Comparison of ENCODE assay signal across 11 cellular contexts in the genomic region with DNA sequence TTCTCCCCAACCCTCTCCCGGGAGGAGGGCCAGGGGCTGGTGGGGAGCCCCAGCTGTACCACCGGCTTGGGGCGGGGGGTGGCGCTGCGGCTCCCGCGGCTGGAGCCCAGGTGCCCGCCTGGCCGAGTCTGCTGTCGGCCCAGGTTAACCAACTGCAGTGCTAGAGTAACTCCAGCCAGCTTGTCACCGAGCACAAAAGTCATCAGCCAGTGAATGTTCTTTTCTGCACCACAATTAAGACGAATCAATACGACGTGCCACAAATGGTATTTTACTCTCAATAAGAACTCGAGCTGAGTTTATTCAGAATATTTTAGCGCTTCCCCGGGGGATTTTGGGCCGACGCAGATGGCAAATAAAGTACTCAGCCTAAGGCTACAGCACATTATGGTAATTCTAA.
DNase-seq lines count a peak whose midpoint lies in the region; ATAC-seq, FAIRE-seq and TF ChIP-seq lines count a peak whose summit lies in the region.
"Had no signal": no experiment of that assay in that cellular context is flagged by ENCODE, and none has a peak within 500 bp of the region (broad histone marks: within the 10 kb centered on the region; RNA-seq: fewer than 3 reads in every experiment).

No MANE protein-coding gene starts in this region.

- no peak for TF ChIP-seq POLR2A in H1 (IDR thresholded peaks at IDR 0.05; ENCODE audit: control extremely low read depth in 1 of 2, low read depth in 2 of 2, low read length in 2 of 2)

- H3K79me2 ChIP-seq in H1 (ENCODE audit: control insufficient read depth in 1 of 2, insufficient read depth in 2 of 2, low read length in 2 of 2): peaks cover 0 to 17% of the 10 kb centered on the region in 2 experiments; a peak in 2 of 4 replicates

- no peak overlapping the region for H4K8ac ChIP-seq in H1 (ENCODE audit: extremely low read depth, insufficient read depth, low read length)

- peak overlapping the region; percentile 23 to 44; a peak in 2 of 4 replicates for H3K4me2 ChIP-seq in H1 (ENCODE audit: insufficient read depth in 1 of 2, low read depth in 2 of 2, low read length in 2 of 2)
- H3K4me2 ChIP-seq: BLaER1 treated with 17β-estradiol and CSF1 and Interleukin-3, amounts not matched to agents 10 nM and 100 nM had no signal

- H4K20me1 ChIP-seq in H1 (replicated peaks in 1 of 2; ENCODE audit: control insufficient read depth in 1 of 2, insufficient read depth in 2 of 2, low read length in 2 of 2): no peaks in the 10 kb centered on the region

- H3K23ac ChIP-seq in H1 (ENCODE audit: insufficient read length): no peak overlapping the region

- no peak overlapping the region for H3K27ac ChIP-seq in H1 (ENCODE audit: low read depth, low read length)
- H3K27ac ChIP-seq: BLaER1 treated with 17β-estradiol and CSF1 and Interleukin-3, amounts not matched to agents 10 nM and 100 nM; body of pancreas had no signal

- H2BK120ac ChIP-seq in H1 (replicated peaks; ENCODE audit: low read depth, low read length): no peak overlapping the region

- no peak overlapping the region for H2BK15ac ChIP-seq in H1 (ENCODE audit: low read length)

- H3K4me1 ChIP-seq in H1 (replicated peaks in 1 of 4; ENCODE audit: control insufficient read depth in 3 of 4, insufficient read depth in 4 of 4, low read length in 3 of 4): peaks cover 5 to 21% (median 13%) of the 10 kb centered on the region in 4 experiments

- no peaks in the 10 kb centered on the region for H3K36me3 ChIP-seq in H1 (ENCODE audit: control insufficient read depth in 2 of 4, insufficient read depth in 4 of 4, low read length in 3 of 4)

- no peak overlapping the region for H3K56ac ChIP-seq in H1 (replicated peaks; ENCODE audit: insufficient read length, low read depth, low read length)

- H3K4ac ChIP-seq in H1 (replicated peaks; ENCODE audit: insufficient read length, low read depth, low read length): no peak overlapping the region

- H2BK5ac ChIP-seq in H1 (ENCODE audit: low read depth, low read length): no peak overlapping the region

- 28% methylated on average over 19 of the region's 19 CpGs; no CpG with 5 or more reads in 1 of the 2 experiments for WGBS in H1 (ENCODE audit: extremely low coverage in 1 of 2, insufficient coverage in 1 of 2, insufficient read length in 1 of 2, insufficient replicate concordance in 2 of 2, low coverage in 1 of 2, low lambda C conversion rate in 2 of 2, missing lambda C conversion rate in 1 of 2), 2 experiments

- H4K91ac ChIP-seq in H1 (replicated peaks; ENCODE audit: insufficient read length, low read length): peak overlapping the region; percentile 39

- FAIRE-seq in H1 (lab: Jason Lieb, UNC): peak; percentile 7

- no peaks in the 10 kb centered on the region for H3K23me2 ChIP-seq in H1 (ENCODE audit: low read depth, low read length)

- no peaks in the 10 kb centered on the region for H3K9me3 ChIP-seq in H1 (ENCODE audit: insufficient read depth in 2 of 2, low read depth in 1 of 2, low read length in 1 of 2)
- H3K9me3 ChIP-seq: BLaER1 treated with 17β-estradiol and CSF1 and Interleukin-3, amounts not matched to agents 10 nM and 100 nM; body of pancreas had no signal

- no peak overlapping the region for H2AFZ ChIP-seq in H1 (ENCODE audit: low read length)

- H3K79me1 ChIP-seq in H1 (ENCODE audit: low read depth, low read length): no peaks in the 10 kb centered on the region; the same call in none of the 2 replicates

- no peak overlapping the region for H3K9ac ChIP-seq in H1 (replicated peaks in 1 of 4; ENCODE audit: extremely low read depth in 1 of 4, low read depth in 3 of 4, low read length in 3 of 4)
- H3K9ac ChIP-seq: BLaER1 treated with 17β-estradiol and CSF1 and Interleukin-3, amounts not matched to agents 10 nM and 100 nM had no signal

- no peak overlapping the region; the same call in 1 of the 2 replicates for H3K18ac ChIP-seq in H1 (ENCODE audit: extremely low read depth, low read length)

- no peak overlapping the region for H3K14ac ChIP-seq in H1 (ENCODE audit: insufficient read length)

- no peak overlapping the region for H2BK20ac ChIP-seq in H1 (ENCODE audit: low read length)

- no peak overlapping the region for H4K5ac ChIP-seq in H1 (ENCODE audit: insufficient read length, low read depth, low read length)

- 0 out of 3 replicates have a peak, but pooled peaks of 1 of the 2 experiments have one; percentile 26 for TF ChIP-seq EP300 in H1 (IDR thresholded peaks at IDR 0.05; ENCODE audit: borderline replicate concordance in 1 of 2, low read depth in 2 of 2, low read length in 2 of 2)

- ATAC-seq in HG03097 (IDR thresholded peaks at IDR 0.05; ENCODE audit: low FRiP score, unreplicated experiment): no peak
- ATAC-seq: body of pancreas had no signal

- peak; percentile 54 for DNase-seq in stimulated activated CD4-positive, alpha-beta T cell treated with anti-CD3 and anti-CD28 coated beads, Interleukin-1b, Interleukin-23, amount 100 ng/mL, for 48 hours
- DNase-seq in stimulated activated CD4-positive, alpha-beta T cell treated with anti-CD3 and anti-CD28 coated beads, Interleukin-12 subunit alpha, Interleukin-12 subunit beta, amount 100 ng/mL, for 4 hours: no peak
- peak; percentile 80 for DNase-seq in activated CD8-positive, alpha-beta memory T cell treated with anti-CD3 and anti-CD28 coated beads, Interleukin-2, amount 50 U/mL, for 48 hours
- DNase-seq in H1 (ENCODE audit: low read depth in 1 of 2, low spot score in 2 of 2): peak in 1 of 2 experiments; percentile 90
- DNase-seq in ureter (ENCODE audit: low spot score): no peak
- DNase-seq in epidermal melanocyte (ENCODE audit: insufficient read length, low spot score): no peak
- no peak for DNase-seq in DMS79 (lab: John Stamatoyannopoulos, UW)
- DNase-seq: body of pancreas, NCI-H748 treated with DMSO at 0.1 percent for 48 hours had no signal

- no peak overlapping the region for H2AK5ac ChIP-seq in H1 (ENCODE audit: low read depth, low read length)

- H2BK12ac ChIP-seq in H1 (ENCODE audit: low read depth, low read length): no peak overlapping the region

- no peak overlapping the region for H3K4me3 ChIP-seq in H1 (ENCODE audit: extremely low read depth in 1 of 4, insufficient read depth in 2 of 4, low read depth in 3 of 4, low read length in 4 of 4)
- H3K4me3 ChIP-seq: BLaER1 treated with 17β-estradiol and CSF1 and Interleukin-3, amounts not matched to agents 10 nM and 100 nM; body of pancreas had no signal

- POLR2A ChIA-PET in H1 (lab: Charles Lee; ENCODE audit: partially characterized antibody): interaction anchor here (1.4 to 2.6 kb wide), 2 partner anchors 78 to 84 kb away, joined by 3 to 6 read pairs; a partner anchor contains a TSS

- CTCF ChIA-PET in H1 (lab: Charles Lee; ENCODE audit: partially characterized antibody): interaction anchor here (0.7 to 4.3 kb wide), 25 partner anchors 10 to 583 kb away, joined by 3 to 34 read pairs (median 5); no protein-coding TSS in a partner anchor

- TF ChIP-seq RAD21 in H1 (IDR thresholded peaks at IDR 0.05 in 1 of 2, conservative IDR thresholded peaks at IDR 0.05 in 1 of 2; ENCODE audit: low read depth in 2 of 2, low read length in 2 of 2): peak; percentile 65 to 79

- no peaks in the 10 kb centered on the region for H3K27me3 ChIP-seq in H1 (replicated peaks in 1 of 4; ENCODE audit: control insufficient read depth in 3 of 4, extremely low read depth in 1 of 4, insufficient read depth in 3 of 4, low read length in 3 of 4)
- H3K27me3 ChIP-seq: BLaER1 treated with 17β-estradiol and CSF1 and Interleukin-3, amounts not matched to agents 10 nM and 100 nM; body of pancreas had no signal

- peak; percentile 75 to 79 (median 76) for TF ChIP-seq CTCF in H1 (IDR thresholded peaks at IDR 0.05; ENCODE audit: control extremely low read depth in 1 of 3, insufficient read depth in 1 of 3, low read depth in 1 of 3, low read length in 3 of 3)

TF ChIP-seq in H1, 55 proteins besides CTCF, POLR2A, EP300 and RAD21:
- TF ChIP-seq, protein P1, sequence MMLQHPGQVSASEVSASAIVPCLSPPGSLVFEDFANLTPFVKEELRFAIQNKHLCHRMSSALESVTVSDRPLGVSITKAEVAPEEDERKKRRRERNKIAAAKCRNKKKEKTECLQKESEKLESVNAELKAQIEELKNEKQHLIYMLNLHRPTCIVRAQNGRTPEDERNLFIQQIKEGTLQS (IDR thresholded peaks at IDR 0.05; ENCODE audit: insufficient read depth, low read depth, low read length): no peak
- TF ChIP-seq BCL11A (IDR thresholded peaks at IDR 0.05; ENCODE audit: low read depth in 2 of 2, low read length in 2 of 2) (no peak), GABPA (IDR thresholded peaks at IDR 0.05; ENCODE audit: borderline replicate concordance, insufficient read depth, low read length) (peak; percentile 42; the same call in 1 of the 2 replicates), SP1 (IDR thresholded peaks at IDR 0.05; ENCODE audit: low read depth, low read length) (no peak), SIRT6 (IDR thresholded peaks at IDR 0.05; ENCODE audit: low read length) (no peak), CEBPB (IDR thresholded peaks at IDR 0.05; ENCODE audit: low read depth, low read length) (no peak), NRF1 (IDR thresholded peaks at IDR 0.05; ENCODE audit: low read depth, low read length) (no peak), JUND (IDR thresholded peaks at IDR 0.05; ENCODE audit: low read length) (no peak), ASH2L (IDR thresholded peaks at IDR 0.05; ENCODE audit: low read length) (peak; percentile 34), MAFK (IDR thresholded peaks at IDR 0.05; ENCODE audit: low read depth, low read length) (no peak), TAF1 (IDR thresholded peaks at IDR 0.05; ENCODE audit: low read depth, low read length) (no peak), TBP (IDR thresholded peaks at IDR 0.05; ENCODE audit: low read depth, low read length) (no peak), RBBP5 (IDR thresholded peaks at IDR 0.05; ENCODE audit: borderline replicate concordance, low read depth, low read length) (no peak)
- TF ChIP-seq, protein P2, sequence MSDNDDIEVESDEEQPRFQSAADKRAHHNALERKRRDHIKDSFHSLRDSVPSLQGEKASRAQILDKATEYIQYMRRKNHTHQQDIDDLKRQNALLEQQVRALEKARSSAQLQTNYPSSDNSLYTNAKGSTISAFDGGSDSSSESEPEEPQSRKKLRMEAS (IDR thresholded peaks at IDR 0.05): no peak
- TF ChIP-seq, protein P3, sequence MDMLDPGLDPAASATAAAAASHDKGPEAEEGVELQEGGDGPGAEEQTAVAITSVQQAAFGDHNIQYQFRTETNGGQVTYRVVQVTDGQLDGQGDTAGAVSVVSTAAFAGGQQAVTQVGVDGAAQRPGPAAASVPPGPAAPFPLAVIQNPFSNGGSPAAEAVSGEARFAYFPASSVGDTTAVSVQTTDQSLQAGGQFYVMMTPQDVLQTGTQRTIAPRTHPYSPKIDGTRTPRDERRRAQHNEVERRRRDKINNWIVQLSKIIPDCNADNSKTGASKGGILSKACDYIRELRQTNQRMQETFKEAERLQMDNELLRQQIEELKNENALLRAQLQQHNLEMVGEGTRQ (IDR thresholded peaks at IDR 0.05; ENCODE audit: low read length): no peak
TF ChIP-seq in H1: peak in this region for 2.

Comparison
In these comparisons a context has a peak if more than half of its experiments do, and no peak if none do; other contexts are left out.
1. DNase-seq: peak in stimulated activated CD4-positive, alpha-beta T cell treated with anti-CD3 and anti-CD28 coated beads, Interleukin-1b, Interleukin-23, amount 100 ng/mL, for 48 hours (single experiment) and activated CD8-positive, alpha-beta memory T cell treated with anti-CD3 and anti-CD28 coated beads, Interleukin-2, amount 50 U/mL, for 48 hours (single experiment); none in stimulated activated CD4-positive, alpha-beta T cell treated with anti-CD3 and anti-CD28 coated beads, Interleukin-12 subunit alpha, Interleukin-12 subunit beta, amount 100 ng/mL, for 4 hours (single experiment), ureter (single experiment), epidermal melanocyte (single experiment) and DMS79 (single experiment).